ENCODE assay signal across 16 cellular contexts in genomic region chr5:158957196-158957595, GRCh38.
DNase-seq lines count a peak whose midpoint lies in the region; ATAC-seq, FAIRE-seq and TF ChIP-seq lines count a peak whose summit lies in the region.
"Had no signal": no experiment of that assay in that cellular context is flagged by ENCODE, and none has a peak within 500 bp of the region (broad histone marks: within the 10 kb centered on the region; RNA-seq: fewer than 3 reads in every experiment).

No MANE protein-coding gene starts in this region.

- H3K4me3 ChIP-seq in SU-DHL-6 (ENCODE audit: insufficient read depth, low read length, poor library complexity, severe bottlenecking) (no peak overlapping the region), tibial artery (no peak overlapping the region), PC-9 (no peak overlapping the region)

- H3K27me3 ChIP-seq in SU-DHL-6 (ENCODE audit: low read length) (no peaks in the 10 kb centered on the region), tibial artery (no peaks in the 10 kb centered on the region), PC-9 (ENCODE audit: insufficient read depth, low read depth) (peaks cover 54% of the 10 kb centered on the region)
- H3K27me3 ChIP-seq: BE2C had no signal

- peaks cover 8% of the 10 kb centered on the region for H3K36me3 Mint-ChIP-seq in nephron (ENCODE audit: low read depth)
- H3K36me3 Mint-ChIP-seq: CD8-positive, alpha-beta memory T cell had no signal

- intact Hi-C loops in tibial artery (cut with DNase I; ENCODE audit: low total_unique reads), result no loop called here
- intact Hi-C loops in PC-9 (cut with micrococcal nuclease; ENCODE audit: unreplicated experiment), result no loop called here

- DNase-seq in GM18507 (ENCODE audit: extremely low spot score, insufficient read length, low read depth) (no peak), tibial artery (no peak), PC-9 (no peak)
- DNase-seq: ACHN; CD8-positive, alpha-beta memory T cell; DND-41; GF-D8; NCI-H69 had no signal

- H4K20me1 ChIP-seq in SU-DHL-6 (ENCODE audit: low read depth, low read length) (no peaks in the 10 kb centered on the region), PC-9 (ENCODE audit: insufficient read depth) (no peaks in the 10 kb centered on the region)

- H3K4me2 ChIP-seq in SU-DHL-6 (ENCODE audit: low read depth, low read length, poor library complexity, severe bottlenecking) (no peak overlapping the region), PC-9 (no peak overlapping the region)

- no peak for ATAC-seq in esophagus mucosa
- no peak for ATAC-seq in HG02973 (IDR thresholded peaks at IDR 0.05; ENCODE audit: unreplicated experiment)
- ATAC-seq: Panc1, Right ventricle myocardium inferior, SK-N-SH treated with all-trans-retinoic acid at 6 μM for 48 hours had no signal

- peaks cover 29% of the 10 kb centered on the region for H3K4me1 Mint-ChIP-seq in nephron

- H3K79me2 ChIP-seq in SU-DHL-6 (ENCODE audit: insufficient read depth, low read length) (no peaks in the 10 kb centered on the region), PC-9 (ENCODE audit: low read depth) (no peaks in the 10 kb centered on the region)

- POLR2A ChIA-PET in PC-9 (lab: Charles Lee; ENCODE audit: unreplicated experiment), result no interaction called here

- no peaks in the 10 kb centered on the region for H3K9me3 ChIP-seq in SU-DHL-6 (ENCODE audit: insufficient read depth, low read length)
- H3K9me3 ChIP-seq in tibial artery, result no peaks in the 10 kb centered on the region
- no peaks in the 10 kb centered on the region for H3K9me3 ChIP-seq in PC-9 (ENCODE audit: insufficient read depth, low read depth)
- H3K9me3 ChIP-seq: BE2C had no signal

- no peak overlapping the region for H2AFZ ChIP-seq in SU-DHL-6 (ENCODE audit: low read depth, low read length, severe bottlenecking)
- H2AFZ ChIP-seq in PC-9, result no peak overlapping the region

- H3K36me3 ChIP-seq in SU-DHL-6 (ENCODE audit: low read length) (no peaks in the 10 kb centered on the region), tibial artery (no peaks in the 10 kb centered on the region), PC-9 (ENCODE audit: low read depth) (no peaks in the 10 kb centered on the region)
- H3K36me3 ChIP-seq: BE2C had no signal

- FAIRE-seq in GM18507 (lab: Jason Lieb, UNC), result peak; percentile 70

- peaks cover 6% of the 10 kb centered on the region for H3K27me3 Mint-ChIP-seq in nephron (ENCODE audit: low read depth)

- H3F3A ChIP-seq in SU-DHL-6 (ENCODE audit: insufficient read depth), result peaks cover 25% of the 10 kb centered on the region
- no peaks in the 10 kb centered on the region for H3F3A ChIP-seq in PC-9 (ENCODE audit: insufficient read depth, low read depth)

- H3K9ac ChIP-seq in SU-DHL-6 (ENCODE audit: low read length), result no peak overlapping the region

- CTCF ChIA-PET in PC-9 (lab: Charles Lee), result no interaction called here

- H3K9me3 Mint-ChIP-seq in nephron, result peaks cover 5% of the 10 kb centered on the region
- H3K9me3 Mint-ChIP-seq: CD8-positive, alpha-beta memory T cell had no signal

- no peak for TF ChIP-seq CTCF in SU-DHL-6 (IDR thresholded peaks at IDR 0.05; ENCODE audit: insufficient read depth, low read length, poor library complexity, severe bottlenecking)
- no peak for TF ChIP-seq CTCF in nephron (IDR thresholded peaks at IDR 0.05; ENCODE audit: unreplicated experiment in 3 of 3)
- no peak for TF ChIP-seq CTCF in tibial artery (IDR thresholded peaks at IDR 0.05)
- no peak for TF ChIP-seq CTCF in PC-9 (conservative IDR thresholded peaks at IDR 0.05)

- peak overlapping the region in 2 of 3 experiments; percentile 6 to 50 for H3K27ac Mint-ChIP-seq in nephron

- H3K27ac ChIP-seq in SU-DHL-6 (ENCODE audit: low read depth, low read length) (peak overlapping the region; percentile 24; the same call in 1 of the 2 replicates), tibial artery (peak overlapping the region; percentile 39 to 46), PC-9 (no peak overlapping the region)

- H3K4me1 ChIP-seq in tibial artery (peaks cover 0 to 48% (median 19%) of the 10 kb centered on the region in 4 donors), PC-9 (replicated peaks; ENCODE audit: insufficient read depth) (no peaks in the 10 kb centered on the region)

- H3K4me3 Mint-ChIP-seq in nephron, result no peak overlapping the region
- H3K4me3 Mint-ChIP-seq: CD8-positive, alpha-beta memory T cell had no signal

- BruUV-seq in PC-9 (replicated peaks; lab: Mats Ljungman, UMichigan), result no TSS peak

- H3K9me2 ChIP-seq in SU-DHL-6 (replicated peaks; ENCODE audit: insufficient read depth, low read length) (no peaks in the 10 kb centered on the region), PC-9 (ENCODE audit: insufficient read depth) (no peaks in the 10 kb centered on the region)
